In genomic region chr19:38383743-38384142, GRCh38 we compare ENCODE assay signal across 32 cellular contexts. TPM values are rescaled to one million over a fixed set of nuclear protein-coding genes. Genes with fewer than 3 reads are reported as not detected.
"Had no signal": no experiment of that assay in that cellular context is flagged by ENCODE, and none has a peak within 500 bp of the region (broad histone marks: within the 10 kb centered on the region; RNA-seq: fewer than 3 reads in every experiment).

No MANE protein-coding gene starts in this region.

- H3K27ac Mint-ChIP-seq: activated CD4-positive, alpha-beta T cell treated with anti-CD3 and anti-CD28 coated beads, Interleukin-2, amount 10 ng/mL, durations not matched to agents 7 days and 5 days; activated CD8-positive, alpha-beta T cell treated with anti-CD3 and anti-CD28 coated beads for 36 hours; activated naive CD4-positive, alpha-beta T cell treated with anti-CD3 and anti-CD28 coated beads, Interleukin-2, amount 10 ng/mL, durations not matched to agents 7 days and 5 days; activated naive CD4-positive, alpha-beta T cell treated with anti-CD3 and anti-CD28 coated beads, Interleukin-2, amount 50 U/mL, for 72 hours; activated naive CD8-positive, alpha-beta T cell treated with anti-CD3 and anti-CD28 coated beads, Interleukin-2, amount 10 ng/mL, durations not matched to agents 7 days and 5 days; endodermal cell; T-helper 2 cell treated with Interferon-gamma antibody and Interleukin-4, amounts not matched to agents 5 μg/mL and 100 μg/mL, for 36 hours had no signal

- H3K27ac ChIP-seq: ascending aorta, breast epithelium, cardiac muscle cell, colonic mucosa, dorsolateral prefrontal cortex, esophagus muscularis mucosa, foreskin keratinocyte, gastrocnemius medialis had no signal

- H3K27me3 Mint-ChIP-seq: T-helper 17 cell had no signal

- H3K4me1 ChIP-seq: foreskin keratinocyte had no signal

- ATAC-seq: activated CD8-positive, alpha-beta T cell treated with anti-CD3 and anti-CD28 coated beads for 36 hours; activated naive CD4-positive, alpha-beta T cell treated with anti-CD3 and anti-CD28 coated beads, Interleukin-2, amount 50 U/mL, for 72 hours; foreskin keratinocyte; gastrocnemius medialis; T-helper 17 cell had no signal

- H3K9me3 Mint-ChIP-seq: activated CD4-positive, alpha-beta T cell treated with anti-CD3 and anti-CD28 coated beads, Interleukin-2, amount 10 ng/mL, durations not matched to agents 7 days and 5 days; activated CD8-positive, alpha-beta T cell treated with anti-CD3 and anti-CD28 coated beads for 36 hours; activated naive CD4-positive, alpha-beta T cell treated with anti-CD3 and anti-CD28 coated beads, Interleukin-2, amount 10 ng/mL, durations not matched to agents 7 days and 5 days; activated naive CD4-positive, alpha-beta T cell treated with anti-CD3 and anti-CD28 coated beads, Interleukin-2, amount 50 U/mL, for 72 hours; activated naive CD8-positive, alpha-beta T cell treated with anti-CD3 and anti-CD28 coated beads, Interleukin-2, amount 10 ng/mL, durations not matched to agents 7 days and 5 days; brain; endodermal cell; T-helper 2 cell treated with Interferon-gamma antibody and Interleukin-4, amounts not matched to agents 5 μg/mL and 100 μg/mL, for 36 hours had no signal

- H3K4me3 Mint-ChIP-seq: activated CD4-positive, alpha-beta T cell treated with anti-CD3 and anti-CD28 coated beads, Interleukin-2, amount 10 ng/mL, durations not matched to agents 7 days and 5 days; activated CD8-positive, alpha-beta T cell treated with anti-CD3 and anti-CD28 coated beads for 36 hours; activated naive CD4-positive, alpha-beta T cell treated with anti-CD3 and anti-CD28 coated beads, Interleukin-2, amount 10 ng/mL, durations not matched to agents 7 days and 5 days; activated naive CD8-positive, alpha-beta T cell treated with anti-CD3 and anti-CD28 coated beads, Interleukin-2, amount 10 ng/mL, durations not matched to agents 7 days and 5 days; brain; endodermal cell; T-helper 17 cell; T-helper 2 cell treated with Interferon-gamma antibody and Interleukin-4, amounts not matched to agents 5 μg/mL and 100 μg/mL, for 36 hours had no signal

- H3K4me3 ChIP-seq: ascending aorta, breast epithelium, cardiac muscle cell, colonic mucosa, dorsolateral prefrontal cortex, esophagus muscularis mucosa, gastrocnemius medialis had no signal

- DNase-seq: activated CD4-positive, alpha-beta T cell treated with anti-CD3 and anti-CD28 coated beads for 1 hour; activated CD4-positive, alpha-beta T cell treated with anti-CD3 and anti-CD28 coated beads for 4 hours; activated CD4-positive, alpha-beta T cell treated with anti-CD3 and anti-CD28 coated beads, Interleukin-2, amount 10 ng/mL, durations not matched to agents 7 days and 5 days; activated CD4-positive, alpha-beta T cell treated with anti-CD3 and anti-CD28 coated beads, Interleukin-2, amount 50 U/mL, for 48 hours; activated CD4-positive, CD25-positive, alpha-beta regulatory T cell; activated CD8-positive, alpha-beta memory T cell treated with anti-CD3 and anti-CD28 coated beads for 24 hours; activated CD8-positive, alpha-beta T cell treated with anti-CD3 and anti-CD28 coated beads for 36 hours; activated gamma-delta T cell; activated naive CD4-positive, alpha-beta T cell; activated naive CD4-positive, alpha-beta T cell treated with anti-CD3 and anti-CD28 coated beads, Interleukin-2, amount 10 ng/mL, durations not matched to agents 7 days and 5 days; activated naive CD8-positive, alpha-beta T cell treated with anti-CD3 and anti-CD28 coated beads, Interleukin-2, amount 10 ng/mL, durations not matched to agents 7 days and 5 days; activated T-cell treated with anti-CD3 and anti-CD28 coated beads, Interleukin-2, amount 50 U/mL, for 48 hours; central memory CD4-positive, alpha-beta T cell; cerebellar nuclear complex; colonic mucosa; dorsolateral prefrontal cortex; effector memory CD4-positive, alpha-beta T cell; erythroblast; foreskin keratinocyte; gastrocnemius medialis; glutamatergic neuron; T-helper 1 cell; T-helper 17 cell; T1000 had no signal

- H3K9me3 ChIP-seq: ascending aorta, breast epithelium, colonic mucosa, esophagus muscularis mucosa, gastrocnemius medialis had no signal

RNA-seq across cellular contexts. Expression of gene GGN, which starts 4.1 kb away (rescaled TPM):
- total RNA-seq: activated CD4-positive, alpha-beta T cell treated with anti-CD3 and anti-CD28 coated beads, Interleukin-2, amount 10 ng/mL, durations not matched to agents 7 days and 5 days; activated CD8-positive, alpha-beta T cell treated with anti-CD3 and anti-CD28 coated beads for 36 hours; activated naive CD8-positive, alpha-beta T cell treated with anti-CD3 and anti-CD28 coated beads, Interleukin-2, amount 10 ng/mL, durations not matched to agents 7 days and 5 days; T-helper 17 cell had no signal

RNA-seq across cellular contexts. Expression of gene RASGRP4, which starts 42.3 kb away (rescaled TPM):
- total RNA-seq: foreskin keratinocyte had no signal
